8 cellular contexts compared by ENCODE assay signal in the genomic region with DNA sequence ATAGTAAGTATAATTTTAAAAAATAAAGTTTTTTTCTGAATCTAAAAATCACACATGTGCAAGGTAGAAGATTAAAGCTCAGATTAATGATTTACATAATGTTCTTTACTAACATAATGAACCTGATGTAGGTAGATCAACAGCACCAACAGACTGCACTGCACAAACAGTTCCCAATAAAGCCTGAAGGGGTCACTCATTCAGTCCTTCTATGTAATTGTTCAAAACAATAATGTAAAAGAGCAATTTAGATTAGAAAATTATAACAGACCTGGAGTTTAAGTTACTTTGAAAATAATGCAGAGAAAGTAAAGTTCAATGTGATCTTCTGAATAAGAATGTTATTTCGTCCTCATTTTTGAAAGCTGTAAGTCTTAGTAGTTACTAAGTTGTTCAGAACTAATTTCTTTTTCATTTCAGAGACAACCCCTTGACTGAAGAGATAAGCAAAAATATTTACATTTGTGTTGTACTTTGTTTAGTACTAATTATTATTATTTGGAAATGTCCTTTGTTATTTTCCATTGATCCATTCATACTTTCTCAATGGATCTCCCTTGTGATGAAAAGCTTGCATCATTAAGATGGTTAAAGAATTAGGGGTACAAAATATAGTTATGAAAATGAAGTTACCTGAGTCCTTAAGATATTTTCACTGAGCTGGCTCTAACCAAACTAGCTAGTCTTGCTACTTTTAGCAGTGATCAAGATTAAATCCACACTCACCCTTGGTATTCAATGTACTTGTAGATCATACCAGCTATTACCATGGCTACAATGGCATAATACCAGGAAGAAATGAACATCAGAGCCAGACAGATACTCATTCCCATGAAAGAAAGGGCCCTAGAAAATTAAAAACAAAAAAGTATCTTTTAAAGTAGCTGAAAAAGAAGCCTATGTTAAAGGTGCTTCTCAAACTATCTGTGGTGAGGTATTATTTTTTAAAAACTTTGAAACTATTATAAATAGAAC. TPM values are rescaled to one million over a fixed set of nuclear protein-coding genes. Genes with fewer than 3 reads are reported as not detected.
DNase-seq lines count a peak whose midpoint lies in the region; ATAC-seq and TF ChIP-seq lines count a peak whose summit lies in the region.

No MANE protein-coding gene starts in this region.

- no peak overlapping the region for H3K4me2 ChIP-seq in SU-DHL-6 (ENCODE audit: low read depth, low read length, poor library complexity, severe bottlenecking)

- peak; percentile 58 for ATAC-seq in HG03139 (IDR thresholded peaks at IDR 0.05; ENCODE audit: unreplicated experiment)
- ATAC-seq in mucosa of descending colon, result peak; percentile 73
- no peak for ATAC-seq in HG02759 (IDR thresholded peaks at IDR 0.05; ENCODE audit: unreplicated experiment)

- CTCF ChIA-PET in activated naive CD4-positive, alpha-beta T cell treated with anti-CD3 and anti-CD28 coated beads for 36 hours (lab: Charles Lee), result interaction anchor here (0.5 to 3.3 kb wide), 25 partner anchors 14 to 346 kb away, joined by 3 to 16 read pairs (median 4); partner anchors contain the start of genes EMC4, KATNBL1, LPCAT4 and NOP10

- no peaks in the 10 kb centered on the region for H3K27me3 ChIP-seq in SU-DHL-6 (ENCODE audit: low read length)

- H3K9me2 ChIP-seq in SU-DHL-6 (replicated peaks; ENCODE audit: insufficient read depth, low read length), result no peaks in the 10 kb centered on the region

- H3K9me3 ChIP-seq in SU-DHL-6 (ENCODE audit: insufficient read depth, low read length) (no peaks in the 10 kb centered on the region), mucosa of descending colon (no peaks in the 10 kb centered on the region)

- no peaks in the 10 kb centered on the region for H4K20me1 ChIP-seq in SU-DHL-6 (ENCODE audit: low read depth, low read length)

- peaks cover 38% of the 10 kb centered on the region for H3K4me1 Mint-ChIP-seq in activated naive CD4-positive, alpha-beta T cell treated with anti-CD3 and anti-CD28 coated beads for 36 hours (ENCODE audit: low read depth)

- peak overlapping the region; percentile 54 for H3K27ac Mint-ChIP-seq in activated naive CD4-positive, alpha-beta T cell treated with anti-CD3 and anti-CD28 coated beads for 36 hours

- H3K4me3 Mint-ChIP-seq in activated naive CD4-positive, alpha-beta T cell treated with anti-CD3 and anti-CD28 coated beads for 36 hours, result no peak overlapping the region

- H3F3A ChIP-seq in SU-DHL-6 (ENCODE audit: insufficient read depth), result no peaks in the 10 kb centered on the region

- H3K9me3 Mint-ChIP-seq in activated naive CD4-positive, alpha-beta T cell treated with anti-CD3 and anti-CD28 coated beads for 36 hours, result no peaks in the 10 kb centered on the region

- H3K36me3 ChIP-seq in SU-DHL-6 (ENCODE audit: low read length), result no peaks in the 10 kb centered on the region
- H3K36me3 ChIP-seq in mucosa of descending colon (ENCODE audit: low read depth), result peaks cover 8% of the 10 kb centered on the region

- no peak overlapping the region for H3K4me3 ChIP-seq in SU-DHL-6 (ENCODE audit: insufficient read depth, low read length, poor library complexity, severe bottlenecking)
- H3K4me3 ChIP-seq in mucosa of descending colon, result no peak overlapping the region

- TF ChIP-seq CTCF in SU-DHL-6 (IDR thresholded peaks at IDR 0.05; ENCODE audit: insufficient read depth, low read length, poor library complexity, severe bottlenecking) (peak; percentile 60), mucosa of descending colon (IDR thresholded peaks at IDR 0.05) (peak; percentile 61)

- intact Hi-C loops in activated naive CD4-positive, alpha-beta T cell treated with anti-CD3 and anti-CD28 coated beads for 36 hours (cut with micrococcal nuclease), result loop anchor here (1.0 kb wide), 1 partner anchor 126 kb away; the partner anchor contains the start of gene LPCAT4
- intact Hi-C loops in mucosa of descending colon (cut with DNase I, micrococcal nuclease), result no loop called here

- no peak overlapping the region for H3K27ac ChIP-seq in SU-DHL-6 (ENCODE audit: low read depth, low read length)

- H3K79me2 ChIP-seq in SU-DHL-6 (ENCODE audit: insufficient read depth, low read length), result no peaks in the 10 kb centered on the region

- H3K9ac ChIP-seq in SU-DHL-6 (ENCODE audit: low read length), result no peak overlapping the region

- H3K27me3 Mint-ChIP-seq in activated naive CD4-positive, alpha-beta T cell treated with anti-CD3 and anti-CD28 coated beads for 36 hours (ENCODE audit: low read depth), result no peaks in the 10 kb centered on the region

- H3K36me3 Mint-ChIP-seq in activated naive CD4-positive, alpha-beta T cell treated with anti-CD3 and anti-CD28 coated beads for 36 hours (ENCODE audit: low read depth), result peaks cover 18% of the 10 kb centered on the region

- H2AFZ ChIP-seq in SU-DHL-6 (ENCODE audit: low read depth, low read length, severe bottlenecking), result no peak overlapping the region

- DNase-seq in activated naive CD4-positive, alpha-beta T cell treated with anti-CD3 and anti-CD28 coated beads for 36 hours, result peak; percentile 45
- no peak for DNase-seq in activated naive CD4-positive, alpha-beta T cell treated with anti-CD3 and anti-CD28 coated beads, Interleukin-2, amount 50 U/mL, for 16 hours
- peak; percentile 8 for DNase-seq in effector CD4-positive, alpha-beta T cell
- DNase-seq in mucosa of descending colon (peak in 1 of 3 donors; percentile 62), HuH-7.5 (ENCODE audit: low spot score) (no peak)

- no peaks in the 10 kb centered on the region for H3K4me1 ChIP-seq in mucosa of descending colon (ENCODE audit: low read depth)

RNA-seq across cellular contexts. Expression of gene EMC4, which starts 16.8 kb away (rescaled TPM):
- total RNA-seq in activated naive CD4-positive, alpha-beta T cell treated with anti-CD3 and anti-CD28 coated beads for 36 hours, result 100 to 1,000 TPM; 100 to 102 TPM
- 10 to 100 TPM; 71.3 to 79.1 (median 78.3) TPM for total RNA-seq in mucosa of descending colon

RNA-seq across cellular contexts. Expression of gene KATNBL1, which starts 31.8 kb away (rescaled TPM):
- total RNA-seq in activated naive CD4-positive, alpha-beta T cell treated with anti-CD3 and anti-CD28 coated beads for 36 hours, result 10 to 100 TPM; 46.4 to 51.6 TPM
- 10 to 100 TPM; 42.8 to 52.6 (median 46.2) TPM for total RNA-seq in mucosa of descending colon

Comparison
In these comparisons a context has a peak if more than half of its experiments do, and no peak if none do; other contexts are left out.
1. DNase-seq: peak in activated naive CD4-positive, alpha-beta T cell treated with anti-CD3 and anti-CD28 coated beads for 36 hours (single experiment) and effector CD4-positive, alpha-beta T cell (single experiment); none in activated naive CD4-positive, alpha-beta T cell treated with anti-CD3 and anti-CD28 coated beads, Interleukin-2, amount 50 U/mL, for 16 hours (single experiment) and HuH-7.5 (single experiment).